33 cellular contexts compared by ENCODE assay signal in genomic region chr10:64973391-64973790, GRCh38.
A peak's percentile ranks its signal among the peaks of the same experiment; 100 is the strongest.
DNase-seq lines count a peak whose midpoint lies in the region; ATAC-seq lines count a peak whose summit lies in the region.
"Had no signal": no experiment of that assay in that cellular context is flagged by ENCODE, and none has a peak within 500 bp of the region (broad histone marks: within the 10 kb centered on the region; RNA-seq: fewer than 3 reads in every experiment).

No MANE protein-coding gene starts in this region.

- no peak for ATAC-seq in HG03571 (IDR thresholded peaks at IDR 0.05; ENCODE audit: unreplicated experiment)
- ATAC-seq: A549; CD8-positive, alpha-beta T cell had no signal

- no peak overlapping the region for H3K9ac ChIP-seq in Karpas-422 (ENCODE audit: low read length)
- H3K9ac ChIP-seq: BLaER1; BLaER1 treated with 17β-estradiol and CSF1 and Interleukin-3, amounts not matched to agents 10 nM and 100 nM had no signal

- H3K27me3 ChIP-seq in Karpas-422 (ENCODE audit: low read length): no peaks in the 10 kb centered on the region
- H3K27me3 ChIP-seq: BE2C; BLaER1; BLaER1 treated with 17β-estradiol and CSF1 and Interleukin-3, amounts not matched to agents 10 nM and 100 nM had no signal

- H3K27ac ChIP-seq in Karpas-422 (ENCODE audit: low read length): no peak overlapping the region
- peak overlapping the region; percentile 75 for H3K27ac ChIP-seq in caudate nucleus (ENCODE audit: low read depth, low read length)
- H3K27ac ChIP-seq: 22Rv1; A549; BLaER1; BLaER1 treated with 17β-estradiol and CSF1 and Interleukin-3, amounts not matched to agents 10 nM and 100 nM; C4-2B had no signal

- H4K20me1 ChIP-seq in Karpas-422 (ENCODE audit: insufficient read depth, low read depth, low read length): no peaks in the 10 kb centered on the region
- H4K20me1 ChIP-seq: BLaER1; BLaER1 treated with 17β-estradiol and CSF1 and Interleukin-3, amounts not matched to agents 10 nM and 100 nM had no signal

- peaks cover 9% of the 10 kb centered on the region for H3K4me1 ChIP-seq in Karpas-422 (ENCODE audit: low read length)
- H3K4me1 ChIP-seq: A549; BE2C; BLaER1; BLaER1 treated with 17β-estradiol and CSF1 and Interleukin-3, amounts not matched to agents 10 nM and 100 nM; Caco-2 had no signal

- DNase-seq in Karpas-422 (peak; percentile 47), caudate nucleus (lab: John Stamatoyannopoulos, UW) (peak in 9 of 61 donors; percentile 0 to 84 (median 15)), putamen (ENCODE audit: low spot score) (peak; percentile 43), superior temporal gyrus (ENCODE audit: extremely low spot score) (peak; percentile 28), islet precursor cell (no peak), NCI-H2171 (lab: John Stamatoyannopoulos, UW) (no peak), SIG-M5 treated with dmso at 0.1 percent for 504 hours (lab: John Stamatoyannopoulos, UW; ENCODE audit: unreplicated experiment) (no peak)
- DNase-seq: 8988T; ACHN; AML-193; BE2C; C1 segment of cervical spinal cord; Caco-2; Calu3; CD4-positive, alpha-beta memory T cell; CD4-positive, alpha-beta T cell; CD4-positive, CD25-positive, alpha-beta regulatory T cell; CD8-positive, alpha-beta memory T cell; CD8-positive, alpha-beta T cell; COR-L47; DMS 273 treated with DMSO at 0.1 percent for 48 hours; DMS153; DMS53; DMS79; DMS79 treated with DMSO at 0.1 percent for 48 hours; DND-41; EL had no signal

- no peak overlapping the region for H3K4me2 ChIP-seq in Karpas-422 (ENCODE audit: low read depth, low read length, poor library complexity, severe bottlenecking)
- H3K4me2 ChIP-seq: A549; BLaER1; BLaER1 treated with 17β-estradiol and CSF1 and Interleukin-3, amounts not matched to agents 10 nM and 100 nM had no signal

- H2AFZ ChIP-seq in Karpas-422 (ENCODE audit: low read length): peak overlapping the region; percentile 14; the same call in 1 of the 2 replicates

- H3K9me2 ChIP-seq in Karpas-422 (replicated peaks; ENCODE audit: insufficient read depth, low read length): no peaks in the 10 kb centered on the region

- no peak overlapping the region for H3K4me3 ChIP-seq in Karpas-422 (ENCODE audit: low read length)
- H3K4me3 ChIP-seq: A549; BLaER1; BLaER1 treated with 17β-estradiol and CSF1 and Interleukin-3, amounts not matched to agents 10 nM and 100 nM had no signal

- H3K79me2 ChIP-seq in Karpas-422 (ENCODE audit: low read length): no peaks in the 10 kb centered on the region

- H3K36me3 ChIP-seq in Karpas-422 (ENCODE audit: insufficient read depth, low read length): no peaks in the 10 kb centered on the region
- H3K36me3 ChIP-seq: BE2C; BLaER1; BLaER1 treated with 17β-estradiol and CSF1 and Interleukin-3, amounts not matched to agents 10 nM and 100 nM had no signal

- H3K9me3 ChIP-seq in Karpas-422 (ENCODE audit: low read length): no peaks in the 10 kb centered on the region
- H3K9me3 ChIP-seq: A549; BE2C; BLaER1; BLaER1 treated with 17β-estradiol and CSF1 and Interleukin-3, amounts not matched to agents 10 nM and 100 nM; Caco-2 had no signal

Comparison
In these comparisons a context has a peak if more than half of its experiments do, and no peak if none do; other contexts are left out.
1. DNase-seq: peak in Karpas-422 (single experiment), putamen (single experiment) and superior temporal gyrus (single experiment); none in islet precursor cell (single experiment), NCI-H2171 (single experiment) and SIG-M5 treated with dmso at 0.1 percent for 504 hours (single experiment).